In genomic region chr5:165370772-165371171, GRCh38 we compare ENCODE assay signal across 22 cellular contexts.
DNase-seq lines count a peak whose midpoint lies in the region; ATAC-seq and TF ChIP-seq lines count a peak whose summit lies in the region.
"Had no signal": no experiment of that assay in that cellular context is flagged by ENCODE, and none has a peak within 500 bp of the region (broad histone marks: within the 10 kb centered on the region; RNA-seq: fewer than 3 reads in every experiment).

No MANE protein-coding gene starts in this region.

- POLR2A ChIA-PET in MCF 10A (lab: Yijun Ruan, JAX) = interaction anchor here (0.6 to 1.3 kb wide), 4 partner anchors 9 to 319 kb away, joined by 3 to 5 read pairs (median 3); no protein-coding TSS in a partner anchor

- no peak overlapping the region for H3K27ac Mint-ChIP-seq in MCF 10A (ENCODE audit: low read depth, unreplicated experiment)

- H3K4me1 ChIP-seq in breast epithelium (no peaks in the 10 kb centered on the region), fibroblast of lung (ENCODE audit: control insufficient read depth, extremely low read depth, insufficient read depth, low read length) (no peaks in the 10 kb centered on the region), tibial artery (no peaks in the 10 kb centered on the region), lower lobe of right lung (no peaks in the 10 kb centered on the region)
- H3K4me1 ChIP-seq: A549 had no signal

- no peak overlapping the region for H3K4me2 ChIP-seq in fibroblast of lung (ENCODE audit: extremely low read depth, insufficient read depth, low read length)
- H3K4me2 ChIP-seq: A549, PC-9 had no signal

- H3K36me3 Mint-ChIP-seq in MCF 10A (ENCODE audit: insufficient read depth, unreplicated experiment) = no peaks in the 10 kb centered on the region
- H3K36me3 Mint-ChIP-seq: CD14-positive monocyte had no signal

- CTCF ChIA-PET in MCF 10A (lab: Yijun Ruan, JAX) = interaction anchor here (0.5 kb wide), 1 partner anchor 229 kb away, joined by 3 read pairs; no protein-coding TSS in a partner anchor

- TF ChIP-seq CTCF in MCF 10A (IDR thresholded peaks at IDR 0.05; ENCODE audit: unreplicated experiment) (no peak), breast epithelium (IDR thresholded peaks at IDR 0.05) (no peak), fibroblast of lung (conservative IDR thresholded peaks at IDR 0.05 in 1 of 2, IDR thresholded peaks at IDR 0.05 in 1 of 2; ENCODE audit: low read depth in 1 of 2, low read length in 2 of 2) (no peak), tibial artery (IDR thresholded peaks at IDR 0.05) (no peak), lower lobe of right lung (IDR thresholded peaks at IDR 0.05) (no peak)

- H3K27ac ChIP-seq in breast epithelium (no peak overlapping the region), fibroblast of lung (ENCODE audit: insufficient read depth, low read length) (no peak overlapping the region), tibial artery (no peak overlapping the region), lower lobe of right lung (no peak overlapping the region)
- H3K27ac ChIP-seq: A549, PC-9 had no signal

- no peaks in the 10 kb centered on the region for H4K20me1 ChIP-seq in fibroblast of lung (ENCODE audit: control insufficient read depth, extremely low read depth, insufficient read depth, low read length)

- H3K9me3 Mint-ChIP-seq in MCF 10A (ENCODE audit: unreplicated experiment) = no peaks in the 10 kb centered on the region

- no peaks in the 10 kb centered on the region for H3K27me3 Mint-ChIP-seq in MCF 10A (ENCODE audit: insufficient read depth, unreplicated experiment)

- H3K36me3 ChIP-seq in breast epithelium (no peaks in the 10 kb centered on the region), fibroblast of lung (ENCODE audit: control insufficient read depth, insufficient read depth, low read length) (no peaks in the 10 kb centered on the region), tibial artery (no peaks in the 10 kb centered on the region), lower lobe of right lung (no peaks in the 10 kb centered on the region)

- DNase-seq in MCF 10A (ENCODE audit: unreplicated experiment) (peak; percentile 13), breast epithelium (ENCODE audit: low spot score in 2 of 2) (no peak), amniotic epithelial cell (ENCODE audit: low read depth) (peak; percentile 5), fibroblast of lung (ENCODE audit: low read depth in 2 of 2) (peak; percentile 17 to 42), NAMALWA (ENCODE audit: low spot score) (no peak), tibial artery (no peak), lower lobe of right lung (no peak)
- DNase-seq: AML-193, COR-L47, EL, H7, NCI-H1048, NCI-H1436 treated with DMSO at 0.1 percent for 48 hours, NCI-H2029 treated with DMSO at 0.1 percent for 48 hours, NCI-H2171 treated with DMSO at 0.1 percent for 48 hours, NCI-H446 treated with DMSO at 0.1 percent for 48 hours, NCI-H748 treated with DMSO at 0.1 percent for 48 hours, PC-9 had no signal

- H3K9me3 ChIP-seq in breast epithelium (no peaks in the 10 kb centered on the region), fibroblast of lung (ENCODE audit: control insufficient read depth, insufficient read depth, low read depth, low read length) (no peaks in the 10 kb centered on the region), tibial artery (no peaks in the 10 kb centered on the region), lower lobe of right lung (no peaks in the 10 kb centered on the region)
- H3K9me3 ChIP-seq: A549 had no signal

- H3K27me3 ChIP-seq in breast epithelium (no peaks in the 10 kb centered on the region), fibroblast of lung (ENCODE audit: control insufficient read depth, insufficient read depth, low read length) (no peaks in the 10 kb centered on the region), tibial artery (no peaks in the 10 kb centered on the region), lower lobe of right lung (ENCODE audit: low read depth) (no peaks in the 10 kb centered on the region)

- no peak overlapping the region for H3K4me3 Mint-ChIP-seq in MCF 10A (ENCODE audit: unreplicated experiment)
- H3K4me3 Mint-ChIP-seq: CD14-positive monocyte had no signal

- BruUV-seq in MCF 10A (replicated peaks; lab: Mats Ljungman, UMichigan) = no TSS peak

- intact Hi-C loops in MCF 10A (cut with micrococcal nuclease) (no loop called here), breast epithelium (cut with DNase I; ENCODE audit: low total_unique reads) (no loop called here), tibial artery (cut with DNase I; ENCODE audit: low total_unique reads) (no loop called here), lower lobe of right lung (cut with DNase I) (no loop called here)

- no peaks in the 10 kb centered on the region for H3K4me1 Mint-ChIP-seq in MCF 10A (ENCODE audit: insufficient read depth, unreplicated experiment)
- H3K4me1 Mint-ChIP-seq: CD14-positive monocyte had no signal

- H3K79me2 ChIP-seq in fibroblast of lung (ENCODE audit: control insufficient read depth, insufficient read depth, low read length) = no peaks in the 10 kb centered on the region

- ATAC-seq in lower lobe of right lung (no peak), GM19455 (IDR thresholded peaks at IDR 0.05; ENCODE audit: unreplicated experiment) (no peak)
- ATAC-seq: A549, Right ventricle myocardium inferior had no signal

- TF ChIP-seq POLR2A in breast epithelium (IDR thresholded peaks at IDR 0.05) = no peak

- H3K4me3 ChIP-seq in breast epithelium (no peak overlapping the region), fibroblast of lung (replicated peaks in 1 of 4; ENCODE audit: control extremely low read depth in 1 of 4, insufficient read depth in 1 of 4, low read depth in 3 of 4, low read length in 4 of 4) (no peak overlapping the region), tibial artery (no peak overlapping the region), lower lobe of right lung (no peak overlapping the region)
- H3K4me3 ChIP-seq: A549, PC-9 had no signal

- H2AFZ ChIP-seq in fibroblast of lung (ENCODE audit: low read length) = no peak overlapping the region
- H2AFZ ChIP-seq: PC-9 had no signal

- H3K9ac ChIP-seq in fibroblast of lung (ENCODE audit: insufficient read depth, low read length) = no peak overlapping the region

Comparison
In these comparisons a context has a peak if more than half of its experiments do, and no peak if none do; other contexts are left out.
1. DNase-seq: peak in MCF 10A (single experiment), amniotic epithelial cell (single experiment) and fibroblast of lung (2 of 2); none in breast epithelium (0 of 2), NAMALWA (single experiment), tibial artery (0 of 2) and lower lobe of right lung (single experiment).